In the genomic region with DNA sequence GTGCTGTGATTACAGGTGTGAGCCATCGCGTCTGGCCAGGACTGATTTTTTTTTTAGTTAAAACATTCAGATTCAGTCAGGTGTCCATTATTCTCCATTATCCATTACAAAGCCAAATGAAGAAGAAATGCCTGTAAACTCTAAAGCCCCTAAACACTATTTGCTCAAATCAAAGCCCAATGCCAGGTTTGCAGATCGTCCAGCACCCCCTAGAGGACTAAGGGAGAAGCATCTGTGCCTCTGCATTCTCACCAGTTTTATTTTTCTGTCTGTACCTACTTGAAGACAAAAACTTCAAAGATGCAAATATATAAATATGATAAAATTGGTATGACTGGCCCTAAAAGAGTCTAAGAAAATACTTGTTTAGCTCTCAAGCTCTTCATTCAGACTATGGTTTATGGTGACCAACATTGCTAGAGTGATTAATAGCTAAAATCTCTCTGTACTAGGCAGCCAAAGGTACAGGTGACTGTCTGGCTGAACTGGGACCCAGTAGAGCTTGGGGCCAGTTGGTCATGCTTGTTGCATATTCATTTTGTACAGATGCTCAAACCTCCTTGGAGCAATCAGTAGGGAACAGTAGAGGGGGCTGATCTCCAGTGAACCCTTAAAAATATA, we compare ENCODE assay signal across 8 cellular contexts.
DNase-seq lines count a peak whose midpoint lies in the region; ATAC-seq, FAIRE-seq and TF ChIP-seq lines count a peak whose summit lies in the region.

No MANE protein-coding gene starts in this region.

- no peaks in the 10 kb centered on the region for H3K27me3 ChIP-seq in CD4-positive, alpha-beta memory T cell (ENCODE audit: insufficient read depth, low read length)
- H3K27me3 ChIP-seq in endodermal cell (ENCODE audit: control insufficient read depth, insufficient read depth, low read length, poor library complexity, severe bottlenecking) = no peaks in the 10 kb centered on the region

- no peaks in the 10 kb centered on the region for H3K36me3 ChIP-seq in CD4-positive, alpha-beta memory T cell (ENCODE audit: insufficient read depth, low read length)
- H3K36me3 ChIP-seq in endodermal cell (ENCODE audit: control insufficient read depth, insufficient read depth, low read length) = no peaks in the 10 kb centered on the region

- no peak for ATAC-seq in GM19328 (IDR thresholded peaks at IDR 0.05; ENCODE audit: unreplicated experiment)
- ATAC-seq in HG02763 (IDR thresholded peaks at IDR 0.05; ENCODE audit: unreplicated experiment) = no peak
- no peak for ATAC-seq in HG02970 (IDR thresholded peaks at IDR 0.05; ENCODE audit: low FRiP score, unreplicated experiment)

- H3K9ac ChIP-seq in endodermal cell (ENCODE audit: extremely low read depth, low read length, poor library complexity, severe bottlenecking) = no peak overlapping the region

- FAIRE-seq in GM19239 (lab: Jason Lieb, UNC) = peak; percentile 89

- no peaks in the 10 kb centered on the region for H3K9me3 ChIP-seq in CD4-positive, alpha-beta memory T cell (ENCODE audit: control insufficient read depth in 1 of 2, low read length in 2 of 2)
- no peaks in the 10 kb centered on the region for H3K9me3 ChIP-seq in endodermal cell (ENCODE audit: control insufficient read depth, low read length)

- no peaks in the 10 kb centered on the region for H3K4me1 ChIP-seq in CD4-positive, alpha-beta memory T cell (ENCODE audit: insufficient read depth, low read length)
- H3K4me1 ChIP-seq in endodermal cell (ENCODE audit: control insufficient read depth, insufficient read depth, low read length) = peaks cover 10% of the 10 kb centered on the region

- no peak overlapping the region for H3K4me3 Mint-ChIP-seq in CD4-positive, alpha-beta memory T cell
- no peak overlapping the region for H3K4me3 Mint-ChIP-seq in endodermal cell
- H3K4me3 Mint-ChIP-seq in osteocyte (ENCODE audit: unreplicated experiment) = no peak overlapping the region

- H3K36me3 Mint-ChIP-seq in CD4-positive, alpha-beta memory T cell = peaks cover 37 to 51% of the 10 kb centered on the region in 2 donors
- H3K36me3 Mint-ChIP-seq in endodermal cell (ENCODE audit: low read depth) (no peaks in the 10 kb centered on the region), osteocyte (ENCODE audit: unreplicated experiment) (peaks cover 11% of the 10 kb centered on the region)

- intact Hi-C loops in CD4-positive, alpha-beta memory T cell (cut with micrococcal nuclease) = loop anchor here (1.0 kb wide), 1 partner anchor 230 kb away; no protein-coding TSS in a partner anchor

- WGBS in endodermal cell (ENCODE audit: insufficient coverage in 1 of 2, insufficient read length in 1 of 2), 2 experiments = 40 to 66% methylated on average over 2 to 3 of the region's 3 CpGs

- H3K4me3 ChIP-seq in CD4-positive, alpha-beta memory T cell (ENCODE audit: low read length in 2 of 2) = no peak overlapping the region
- H3K4me3 ChIP-seq in endodermal cell (ENCODE audit: low read length) = no peak overlapping the region

- no peaks in the 10 kb centered on the region for H3K4me1 Mint-ChIP-seq in CD4-positive, alpha-beta memory T cell
- H3K4me1 Mint-ChIP-seq in endodermal cell = peaks cover 27% of the 10 kb centered on the region
- peaks cover 37% of the 10 kb centered on the region for H3K4me1 Mint-ChIP-seq in osteocyte (ENCODE audit: unreplicated experiment)

- no peak overlapping the region for H3K27ac Mint-ChIP-seq in CD4-positive, alpha-beta memory T cell
- H3K27ac Mint-ChIP-seq in endodermal cell = no peak overlapping the region
- no peak overlapping the region for H3K27ac Mint-ChIP-seq in osteocyte (ENCODE audit: unreplicated experiment)

- H3K27ac ChIP-seq in CD4-positive, alpha-beta memory T cell (ENCODE audit: low read depth, low read length) = no peak overlapping the region
- H3K27ac ChIP-seq in endodermal cell (ENCODE audit: low read depth, low read length) = no peak overlapping the region

- peak in 4 of 5 donors; percentile 11 to 18 (median 12) for DNase-seq in CD4-positive, alpha-beta memory T cell
- DNase-seq in GM19239 (ENCODE audit: insufficient read length, low spot score) = peak; percentile 43
- DNase-seq in OCI-M1 (lab: John Stamatoyannopoulos, UW) = peak; percentile 79
- DNase-seq in endodermal cell = peak; percentile 69
- no peak for DNase-seq in osteocyte (ENCODE audit: extremely low spot score, unreplicated experiment)

- CTCF ChIA-PET in CD4-positive, alpha-beta memory T cell (lab: Charles Lee; ENCODE audit: partially characterized antibody) = interaction anchor here (0.8 to 2.3 kb wide), 9 partner anchors 10 to 230 kb away, joined by 3 to 12 read pairs (median 4); a partner anchor contains a TSS

- peak; percentile 97 for TF ChIP-seq CTCF in endodermal cell (conservative IDR thresholded peaks at IDR 0.05)
- TF ChIP-seq CTCF in osteocyte (IDR thresholded peaks at IDR 0.05) = peak; percentile 86

- POLR2A ChIA-PET in CD4-positive, alpha-beta memory T cell (lab: Charles Lee; ENCODE audit: partially characterized antibody) = no interaction called here

- no peaks in the 10 kb centered on the region for H3K9me3 Mint-ChIP-seq in CD4-positive, alpha-beta memory T cell
- H3K9me3 Mint-ChIP-seq in endodermal cell (no peaks in the 10 kb centered on the region), osteocyte (ENCODE audit: unreplicated experiment) (no peaks in the 10 kb centered on the region)

- H3K27me3 Mint-ChIP-seq in CD4-positive, alpha-beta memory T cell = no peaks in the 10 kb centered on the region
- no peaks in the 10 kb centered on the region for H3K27me3 Mint-ChIP-seq in endodermal cell (ENCODE audit: insufficient read depth)
- no peaks in the 10 kb centered on the region for H3K27me3 Mint-ChIP-seq in osteocyte (ENCODE audit: unreplicated experiment)
